ENCODE assay signal across 8 cellular contexts in the genomic region with DNA sequence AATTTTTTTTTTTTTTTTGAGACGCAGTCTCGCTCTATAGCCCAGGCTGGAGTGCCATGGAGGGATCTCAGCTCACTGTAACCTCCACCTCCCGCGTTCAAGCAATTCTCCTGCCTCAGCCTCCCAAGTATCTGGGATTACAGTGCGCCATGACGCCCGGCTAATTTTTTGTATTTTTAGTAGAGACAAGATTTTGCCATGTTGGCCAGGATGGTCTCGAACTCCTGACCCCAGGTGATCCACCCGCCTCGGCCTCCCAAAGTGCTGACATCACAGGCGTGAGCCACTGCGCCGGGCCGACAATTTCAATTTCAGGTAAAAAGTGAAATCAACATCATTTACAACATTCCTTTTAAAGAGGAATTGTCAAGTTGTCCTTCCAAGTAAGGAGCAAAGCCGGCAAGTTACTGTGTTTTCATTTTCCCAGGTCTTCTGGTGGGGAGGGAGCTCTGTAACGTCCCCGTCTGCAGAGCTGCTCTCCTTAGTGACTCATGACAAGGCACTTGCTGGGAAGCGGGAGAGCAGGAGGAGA. TPM values are rescaled to one million over a fixed set of nuclear protein-coding genes. Genes with fewer than 3 reads are reported as not detected.
A peak's percentile ranks its signal among the peaks of the same experiment; 100 is the strongest.
DNase-seq lines count a peak whose midpoint lies in the region; ATAC-seq and TF ChIP-seq lines count a peak whose summit lies in the region.

No MANE protein-coding gene starts in this region.

- 0 out of 2 replicates have a peak, but pooled peaks cover 3% of the 10 kb centered on the region for H3K4me1 ChIP-seq in Panc1 (ENCODE audit: control insufficient read depth, insufficient read depth, low read length)

- POLR2A ChIA-PET in activated CD4-positive, alpha-beta T cell treated with anti-CD3 and anti-CD28 coated beads for 36 hours (lab: Charles Lee) = interaction anchor here (1.4 to 1.5 kb wide), 2 partner anchors 48 to 84 kb away, joined by 3 to 4 read pairs; a partner anchor contains a TSS
- POLR2A ChIA-PET in Panc1 (lab: Charles Lee) = interaction anchor here (0.5 kb wide), 1 partner anchor 37 kb away, joined by 3 read pairs; no protein-coding TSS in a partner anchor

- TF ChIP-seq CTCF in Panc1 (IDR thresholded peaks at IDR 0.05) = no peak
- TF ChIP-seq CTCF in epithelial cell of esophagus (IDR thresholded peaks at IDR 0.05; ENCODE audit: insufficient read depth, low read depth, low read length, missing control alignments) = no peak
- TF ChIP-seq CTCF in omental fat pad (IDR thresholded peaks at IDR 0.05) = no peak

- peaks cover 13% of the 10 kb centered on the region for H3K36me3 Mint-ChIP-seq in activated CD4-positive, alpha-beta T cell treated with anti-CD3 and anti-CD28 coated beads for 36 hours (ENCODE audit: low read depth)

- peak; percentile 26 for ATAC-seq in activated CD4-positive, alpha-beta T cell treated with anti-CD3 and anti-CD28 coated beads for 36 hours
- ATAC-seq in Panc1 (peak; percentile 69), omental fat pad (ENCODE audit: low FRiP score) (peak; percentile 72), HG02588 (IDR thresholded peaks at IDR 0.05; ENCODE audit: unreplicated experiment) (no peak)

- peak overlapping the region; percentile 96 for H3K4me3 Mint-ChIP-seq in activated CD4-positive, alpha-beta T cell treated with anti-CD3 and anti-CD28 coated beads for 36 hours

- in situ Hi-C loops in Panc1 (cut with HindIII; ENCODE audit: low pct_unique_long_range_greater_than_20kb, low sequenced_read_pairs) = no loop called here

- H3K27ac Mint-ChIP-seq in activated CD4-positive, alpha-beta T cell treated with anti-CD3 and anti-CD28 coated beads for 36 hours = peak overlapping the region; percentile 84

- peaks cover 23% of the 10 kb centered on the region for H3K4me1 Mint-ChIP-seq in activated CD4-positive, alpha-beta T cell treated with anti-CD3 and anti-CD28 coated beads for 36 hours

- H3K27ac ChIP-seq in Panc1 (ENCODE audit: low read length) = peak overlapping the region; percentile 92

- CTCF ChIA-PET in activated CD4-positive, alpha-beta T cell treated with anti-CD3 and anti-CD28 coated beads for 36 hours (lab: Charles Lee) = interaction anchor here (0.6 kb wide), 2 partner anchors 92 to 533 kb away, joined by 3 read pairs; no protein-coding TSS in a partner anchor
- CTCF ChIA-PET in Panc1 (lab: Charles Lee) = no interaction called here

- no peaks in the 10 kb centered on the region for H3K9me3 ChIP-seq in Panc1 (ENCODE audit: control insufficient read depth, insufficient read depth, low read depth, low read length)

- no peaks in the 10 kb centered on the region for H3K27me3 ChIP-seq in Panc1 (ENCODE audit: control insufficient read depth, insufficient read depth, low read length)

- H3K36me3 ChIP-seq in Panc1 (ENCODE audit: control insufficient read depth, insufficient read depth, low read length) = peaks cover 5% of the 10 kb centered on the region; the same call in 1 of the 2 replicates

- H3K9me3 Mint-ChIP-seq in activated CD4-positive, alpha-beta T cell treated with anti-CD3 and anti-CD28 coated beads for 36 hours (ENCODE audit: low read depth) = no peaks in the 10 kb centered on the region

- peak overlapping the region; percentile 76 to 82 for H3K4me3 ChIP-seq in Panc1 (ENCODE audit: low read depth in 2 of 2, low read length in 2 of 2)
- peak overlapping the region; percentile 96 for H3K4me3 ChIP-seq in epithelial cell of esophagus (ENCODE audit: low read length)

- H3K27me3 Mint-ChIP-seq in activated CD4-positive, alpha-beta T cell treated with anti-CD3 and anti-CD28 coated beads for 36 hours = no peaks in the 10 kb centered on the region

- no peak for DNase-seq in activated CD4-positive, alpha-beta T cell treated with anti-CD3 and anti-CD28 coated beads for 36 hours
- DNase-seq in activated CD4-positive, alpha-beta T cell treated with anti-CD3 and anti-CD28 coated beads, Interleukin-2, amount 50 U/mL, for 1 hour = no peak
- no peak for DNase-seq in Panc1 (ENCODE audit: low read depth, low spot score)
- peak; percentile 68 for DNase-seq in epithelial cell of esophagus (ENCODE audit: low read depth)
- no peak for DNase-seq in omental fat pad (ENCODE audit: low spot score)
- DNase-seq in DMS79 (lab: John Stamatoyannopoulos, UW) = no peak
- no peak for DNase-seq in NCI-H2171 treated with DMSO at 0.1 percent for 48 hours (lab: John Stamatoyannopoulos, UW)

- intact Hi-C loops in activated CD4-positive, alpha-beta T cell treated with anti-CD3 and anti-CD28 coated beads for 36 hours (cut with DNase I, micrococcal nuclease) = loop anchor here (1.0 to 2.0 kb wide), 6 partner anchors 29 to 341 kb away; a partner anchor contains a TSS
- intact Hi-C loops in Panc1 (cut with micrococcal nuclease; ENCODE audit: unreplicated experiment) = no loop called here

- no TSS peak for BruUV-seq in Panc1 (replicated peaks; lab: Mats Ljungman, UMichigan)

RNA-seq across cellular contexts. Expression of a gene that starts 0.9 kb away (rescaled TPM):
- 10 to 100 TPM; 71.8 to 93.1 TPM for total RNA-seq in activated CD4-positive, alpha-beta T cell treated with anti-CD3 and anti-CD28 coated beads for 36 hours
- total RNA-seq in Panc1 (2021; ENCODE audit: unreplicated experiment) (246 TPM), omental fat pad (10 to 100 TPM; 58.9 to 87.7 (median 70.8) TPM)
- 164 TPM for polyA plus RNA-seq in Panc1 (2012; ENCODE audit: insufficient read length)

RNA-seq across cellular contexts. Expression of a gene that starts 1.0 kb away (rescaled TPM):
- total RNA-seq in activated CD4-positive, alpha-beta T cell treated with anti-CD3 and anti-CD28 coated beads for 36 hours = under 1 TPM; 0.34 to 0.35 TPM
- total RNA-seq in Panc1 (2021; ENCODE audit: unreplicated experiment) (4.8 TPM), omental fat pad (1 to 10 TPM in 1 of 4 donors, under 1 TPM in 2, not detected in 1; 0.47 to 1.0 (median 0.48) TPM)
- 5.3 TPM for polyA plus RNA-seq in Panc1 (2012; ENCODE audit: insufficient read length)

RNA-seq across cellular contexts. Expression of a gene that starts 20.3 kb away (rescaled TPM):
- 1 to 10 TPM; 1.4 to 2.5 TPM for total RNA-seq in activated CD4-positive, alpha-beta T cell treated with anti-CD3 and anti-CD28 coated beads for 36 hours
- 0.85 TPM for total RNA-seq in Panc1 (2021; ENCODE audit: unreplicated experiment)
- 0.74 TPM for polyA plus RNA-seq in Panc1 (2012; ENCODE audit: insufficient read length)
- total RNA-seq in omental fat pad = 1 to 10 TPM in 1 of 4 donors, not detected in 3; 2.9 TPM

RNA-seq across cellular contexts. Expression of a gene that starts 30.4 kb away (rescaled TPM):
- total RNA-seq in activated CD4-positive, alpha-beta T cell treated with anti-CD3 and anti-CD28 coated beads for 36 hours = 10 to 100 TPM; 29.4 to 45.3 TPM
- total RNA-seq in Panc1 (2021; ENCODE audit: unreplicated experiment) (42.8 TPM), omental fat pad (10 to 100 TPM; 18.4 to 26.5 (median 21.6) TPM)
- 49.4 TPM for polyA plus RNA-seq in Panc1 (2012; ENCODE audit: insufficient read length)

RNA-seq across cellular contexts. Expression of a gene that starts 30.5 kb away (rescaled TPM):
- total RNA-seq in activated CD4-positive, alpha-beta T cell treated with anti-CD3 and anti-CD28 coated beads for 36 hours = 10 to 100 TPM; 30.0 to 36.6 TPM
- 74.6 TPM for total RNA-seq in Panc1 (2021; ENCODE audit: unreplicated experiment)
- 88.5 TPM for polyA plus RNA-seq in Panc1 (2012; ENCODE audit: insufficient read length)
- 10 to 100 TPM in 1 of 4 donors, 1 to 10 TPM in 3; 6.8 to 15.6 (median 9.4) TPM for total RNA-seq in omental fat pad
